ENCODE assay signal across 1 cellular context in genomic region chr10:102064868-102065560, GRCh38.
A peak's percentile ranks its signal among the peaks of the same experiment; 100 is the strongest.
TF ChIP-seq lines count a peak whose summit lies in the region.

Gene HPS6, plus strand, starts transcription at chr10:102065349. Its CDS starts 126 bp downstream, at chr10:102065475.

TF ChIP-seq in K562, 482 proteins besides CTCF, POLR2A, EP300 and RAD21 (continued from another document and continues in another):
- TF ChIP-seq HES1 (IDR thresholded peaks at IDR 0.05; ENCODE audit: low read depth) = no peak
- no peak for TF ChIP-seq ZNF79 (CRISPR knock-in tag; IDR thresholded peaks at IDR 0.05; ENCODE audit: low read depth)
- no peak for TF ChIP-seq SRSF9 (IDR thresholded peaks at IDR 0.05; ENCODE audit: borderline replicate concordance, low read depth, low read length)
- no peak for TF ChIP-seq ZNF766 (CRISPR knock-in tag; conservative IDR thresholded peaks at IDR 0.05)
- no peak for TF ChIP-seq ZNF398 (CRISPR knock-in tag; IDR thresholded peaks at IDR 0.05)
- TF ChIP-seq ETV5 (CRISPR knock-in tag; IDR thresholded peaks at IDR 0.05; ENCODE audit: low read depth) = no peak
- no peak for TF ChIP-seq HNRNPUL1 (IDR thresholded peaks at IDR 0.05; ENCODE audit: low read length)
- TF ChIP-seq SP2 (IDR thresholded peaks at IDR 0.05; ENCODE audit: extremely low read depth, low read depth, low read length, poor library complexity, severe bottlenecking) = no peak
- peak; percentile 90 for TF ChIP-seq RBBP5 (IDR thresholded peaks at IDR 0.05; ENCODE audit: borderline replicate concordance, insufficient read depth, low read length, poor library complexity, severe bottlenecking)
- no peak for TF ChIP-seq KDM2B (CRISPR knock-in tag; IDR thresholded peaks at IDR 0.05)
- TF ChIP-seq GABPB2 (CRISPR knock-in tag; conservative IDR thresholded peaks at IDR 0.05) = no peak
- TF ChIP-seq PHB (CRISPR knock-in tag; IDR thresholded peaks at IDR 0.05) = no peak
- no peak for TF ChIP-seq ATF6 (CRISPR knock-in tag; IDR thresholded peaks at IDR 0.05)
- TF ChIP-seq KLF1 (tag; IDR thresholded peaks at IDR 0.05) = no peak; the same call in 1 of the 2 replicates
- TF ChIP-seq ETS2 (tag; IDR thresholded peaks at IDR 0.05; ENCODE audit: borderline replicate concordance, poor library complexity, severe bottlenecking) = no peak
- TF ChIP-seq ZNF239 (CRISPR knock-in tag; IDR thresholded peaks at IDR 0.05) = no peak
- no peak for TF ChIP-seq U2AF1 (optimal IDR thresholded peaks at IDR 0.05; ENCODE audit: low read depth, low read length)
- TF ChIP-seq TAF9B (IDR thresholded peaks at IDR 0.05; ENCODE audit: partially characterized antibody) = no peak
- TF ChIP-seq MIER1 (IDR thresholded peaks at IDR 0.05; ENCODE audit: low read depth) = no peak
- no peak for TF ChIP-seq ZNF696 (CRISPR knock-in tag; conservative IDR thresholded peaks at IDR 0.05)
- no peak for TF ChIP-seq COPS2 (conservative IDR thresholded peaks at IDR 0.05)
- TF ChIP-seq CHD4 (IDR thresholded peaks at IDR 0.05; ENCODE audit: insufficient read depth, insufficient replicate concordance, low read depth, low read length, poor library complexity, severe bottlenecking) = no peak
- TF ChIP-seq NR1H2 (CRISPR knock-in tag; IDR thresholded peaks at IDR 0.05) = no peak
- TF ChIP-seq PYGO2 (tag; IDR thresholded peaks at IDR 0.05) = no peak
- TF ChIP-seq RHOXF2B (CRISPR knock-in tag; conservative IDR thresholded peaks at IDR 0.05) = no peak
- no peak for TF ChIP-seq SREBF2 (CRISPR knock-in tag; IDR thresholded peaks at IDR 0.05)
- no peak for TF ChIP-seq ZNF143 (CRISPR knock-in tag; IDR thresholded peaks at IDR 0.05)
- no peak for TF ChIP-seq ZNF644 (tag; IDR thresholded peaks at IDR 0.05; ENCODE audit: low read depth)
- no peak for TF ChIP-seq BRD9 (IDR thresholded peaks at IDR 0.05; ENCODE audit: low read depth, partially characterized antibody)
- TF ChIP-seq ZNF280A (IDR thresholded peaks at IDR 0.05; ENCODE audit: low read depth, partially characterized antibody) = no peak
- TF ChIP-seq SMAD4 (CRISPR knock-in tag; conservative IDR thresholded peaks at IDR 0.05) = peak; percentile 49
- no peak for TF ChIP-seq ZNF407 (IDR thresholded peaks at IDR 0.05; ENCODE audit: low read depth)
- no peak for TF ChIP-seq CUX1 (CRISPR knock-in tag; IDR thresholded peaks at IDR 0.05)
- TF ChIP-seq ZNF445 (CRISPR knock-in tag; IDR thresholded peaks at IDR 0.05; ENCODE audit: low read depth) = no peak
- TF ChIP-seq RBM25 (IDR thresholded peaks at IDR 0.05; ENCODE audit: low read depth, low read length, severe bottlenecking) = no peak
- no peak for TF ChIP-seq ID3 (CRISPR knock-in tag; IDR thresholded peaks at IDR 0.05)
- TF ChIP-seq ID3 (tag; IDR thresholded peaks at IDR 0.05) = no peak
- no peak for TF ChIP-seq ZNF695 (CRISPR knock-in tag; IDR thresholded peaks at IDR 0.05)
- TF ChIP-seq HSF4 (CRISPR knock-in tag; IDR thresholded peaks at IDR 0.05; ENCODE audit: borderline replicate concordance) = no peak
- peak; percentile 50 for TF ChIP-seq GABPB1 (CRISPR knock-in tag; IDR thresholded peaks at IDR 0.05)
- TF ChIP-seq ZNF232 (CRISPR knock-in tag; IDR thresholded peaks at IDR 0.05) = no peak
- no peak for TF ChIP-seq CBX2 (IDR thresholded peaks at IDR 0.05; ENCODE audit: insufficient read depth, low read length, poor library complexity, severe bottlenecking)
- TF ChIP-seq ATF7 (IDR thresholded peaks at IDR 0.05) = 0 out of 2 replicates have a peak, but pooled peaks have one; percentile 25
- 0 out of 2 replicates have a peak, but pooled peaks have one; percentile 32 for TF ChIP-seq NBN (IDR thresholded peaks at IDR 0.05; ENCODE audit: low read depth)
- TF ChIP-seq NFATC3 (IDR thresholded peaks at IDR 0.05) = no peak
- no peak for TF ChIP-seq HOXB6 (CRISPR knock-in tag; IDR thresholded peaks at IDR 0.05; ENCODE audit: borderline replicate concordance)
- no peak for TF ChIP-seq BDP1 (IDR thresholded peaks at IDR 0.05; ENCODE audit: insufficient read depth, insufficient read length)
- TF ChIP-seq RBM22 (IDR thresholded peaks at IDR 0.05; ENCODE audit: low read depth, low read length, poor library complexity, severe bottlenecking) = no peak
